31 cellular contexts compared by ENCODE assay signal in genomic region chr7:125010540-125010939, GRCh38.
"Had no signal": no experiment of that assay in that cellular context is flagged by ENCODE, and none has a peak within 500 bp of the region (broad histone marks: within the 10 kb centered on the region; RNA-seq: fewer than 3 reads in every experiment).

No MANE protein-coding gene starts in this region.

- H3K4me2 ChIP-seq: neural progenitor cell, smooth muscle cell had no signal

- ATAC-seq: natural killer cell; psoas muscle; right cardiac atrium; sciatic nerve; stimulated activated memory B cell treated with anti-CD40 and anti-IgM and Interleukin-4, amounts not matched to agents 10 μg/mL and 1 μg/mL and 100 μg/mL, for 72 hours; stimulated activated naive CD8-positive, alpha-beta T cell treated with anti-CD3 and anti-CD28 coated beads, Interleukin-15, amount 100 ng/mL, for 72 hours; stimulated activated naive CD8-positive, alpha-beta T cell treated with anti-CD3 and anti-CD28 coated beads, Interleukin-15, Interleukin-2, amounts not matched to agents 100 U/mL and 50 U/mL, for 24 hours; upper lobe of right lung had no signal

- H3K9ac ChIP-seq: neural progenitor cell, parathyroid adenoma had no signal

- H3K36me3 Mint-ChIP-seq: natural killer cell; neural progenitor cell; stimulated activated memory B cell treated with anti-CD40 and anti-IgM and Interleukin-4, amounts not matched to agents 10 μg/mL and 1 μg/mL and 100 μg/mL, for 72 hours; type B pancreatic cell had no signal

- H3K4me1 ChIP-seq: neural progenitor cell, parathyroid adenoma, psoas muscle, spleen, suprapubic skin, testis, tibial artery, transverse colon, upper lobe of right lung, uterus had no signal

- H3K4me3 ChIP-seq: neural progenitor cell, ovary, psoas muscle, skin epidermis, smooth muscle cell, spleen, suprapubic skin, testis, tibial artery, transverse colon, upper lobe of right lung, uterus had no signal

- H3K9me3 Mint-ChIP-seq: nephron; neural progenitor cell; stimulated activated memory B cell treated with anti-CD40 and anti-IgM and Interleukin-4, amounts not matched to agents 10 μg/mL and 1 μg/mL and 100 μg/mL, for 72 hours; stimulated activated naive CD8-positive, alpha-beta T cell treated with anti-CD3 and anti-CD28 coated beads, Interleukin-15, amount 100 ng/mL, for 72 hours; type B pancreatic cell had no signal

- H3K4me3 Mint-ChIP-seq: natural killer cell; nephron; neural progenitor cell; stimulated activated memory B cell treated with anti-CD40 and anti-IgM and Interleukin-4, amounts not matched to agents 10 μg/mL and 1 μg/mL and 100 μg/mL, for 72 hours; stimulated activated naive CD8-positive, alpha-beta T cell treated with anti-CD3 and anti-CD28 coated beads, Interleukin-15, amount 100 ng/mL, for 72 hours; type B pancreatic cell had no signal

- H3K36me3 ChIP-seq: neural progenitor cell, ovary, spleen, suprapubic skin, tibial artery, transverse colon, upper lobe of right lung, uterus had no signal

- H3K27me3 Mint-ChIP-seq: progenitor cell of endocrine pancreas; stimulated activated memory B cell treated with anti-CD40 and anti-IgM and Interleukin-4, amounts not matched to agents 10 μg/mL and 1 μg/mL and 100 μg/mL, for 72 hours; stimulated activated naive CD8-positive, alpha-beta T cell treated with anti-CD3 and anti-CD28 coated beads, Interleukin-15, amount 100 ng/mL, for 72 hours; type B pancreatic cell had no signal

- H3K9me3 ChIP-seq: ovary, psoas muscle, spleen, testis, tibial artery, transverse colon, upper lobe of right lung, uterus had no signal

- H2AFZ ChIP-seq: neural progenitor cell, parathyroid adenoma had no signal

- H3K27me3 ChIP-seq: neural progenitor cell, ovary, spleen, suprapubic skin, testis, tibial artery, transverse colon, upper lobe of right lung, uterus had no signal

- H3K27ac ChIP-seq: neural progenitor cell, ovary, parathyroid adenoma, psoas muscle, skin epidermis, spleen, suprapubic skin, testis, tibial artery, transverse colon, upper lobe of right lung, uterus had no signal

- H3K27ac Mint-ChIP-seq: natural killer cell; nephron; neural progenitor cell; progenitor cell of endocrine pancreas; stimulated activated memory B cell treated with anti-CD40 and anti-IgM and Interleukin-4, amounts not matched to agents 10 μg/mL and 1 μg/mL and 100 μg/mL, for 72 hours; stimulated activated naive CD8-positive, alpha-beta T cell treated with anti-CD3 and anti-CD28 coated beads, Interleukin-15, amount 100 ng/mL, for 72 hours; type B pancreatic cell had no signal

- H3K4me1 Mint-ChIP-seq: natural killer cell; nephron; neural progenitor cell; stimulated activated memory B cell treated with anti-CD40 and anti-IgM and Interleukin-4, amounts not matched to agents 10 μg/mL and 1 μg/mL and 100 μg/mL, for 72 hours; stimulated activated naive CD8-positive, alpha-beta T cell treated with anti-CD3 and anti-CD28 coated beads, Interleukin-15, amount 100 ng/mL, for 72 hours had no signal

- H3K79me2 ChIP-seq: parathyroid adenoma had no signal

- DNase-seq: natural killer cell; occipital lobe; ovary; posterior cingulate gyrus; psoas muscle; right cardiac atrium; stimulated activated CD4-positive, alpha-beta T cell treated with anti-CD3 and anti-CD28 coated beads, Interleukin-12 subunit alpha, Interleukin-12 subunit beta, amount 100 ng/mL, for 4 hours; stimulated activated CD4-positive, alpha-beta T cell treated with anti-CD3 and anti-CD28 coated beads, Interleukin-1b, Interleukin-23, amount 100 ng/mL, for 48 hours; stimulated activated CD4-positive, alpha-beta T cell treated with anti-CD3 and anti-CD28 coated beads, Interleukin-4, amount 100 ng/mL, for 1 hour; stimulated activated CD4-positive, alpha-beta T cell treated with anti-CD3 and anti-CD28 coated beads, Interleukin-4, amount 100 ng/mL, for 4 hours; stimulated activated CD8-positive, alpha-beta memory T cell treated with anti-CD3 and anti-CD28 coated beads, Interleukin-4, amount 100 ng/mL, for 48 hours; stimulated activated naive CD4-positive, alpha-beta T cell; stimulated activated naive CD8-positive, alpha-beta T cell treated with anti-CD3 and anti-CD28 coated beads, Interleukin-15, amount 100 ng/mL, for 72 hours; stimulated activated naive CD8-positive, alpha-beta T cell treated with anti-CD3 and anti-CD28 coated beads, Interleukin-15, Interleukin-2, amounts not matched to agents 100 U/mL and 50 U/mL, for 24 hours; substantia nigra; testis; tibial artery; transverse colon; upper lobe of right lung; uterus had no signal
